Comparison of ENCODE assay signal across 9 cellular contexts in genomic region chr7:44257618-44258422, GRCh38. TPM values are rescaled to one million over a fixed set of nuclear protein-coding genes. Genes with fewer than 3 reads are reported as not detected.
DNase-seq lines count a peak whose midpoint lies in the region; ATAC-seq and TF ChIP-seq lines count a peak whose summit lies in the region.
"Had no signal": no experiment of that assay in that cellular context is flagged by ENCODE, and none has a peak within 500 bp of the region (broad histone marks: within the 10 kb centered on the region; RNA-seq: fewer than 3 reads in every experiment).

No MANE protein-coding gene starts in this region.

- H3K27ac ChIP-seq in liver (ENCODE audit: low read depth in 1 of 2, low read length in 2 of 2), result peak overlapping the region; percentile 49 to 61
- H3K27ac ChIP-seq: SK-N-MC had no signal

- peaks cover 17% of the 10 kb centered on the region for H3K4me1 Mint-ChIP-seq in Calu3 (ENCODE audit: low read depth, unreplicated experiment)
- H3K4me1 Mint-ChIP-seq in central memory CD8-positive, alpha-beta T cell, result peaks cover 17% of the 10 kb centered on the region

- H3K4me1 ChIP-seq in liver (ENCODE audit: control insufficient read depth in 4 of 4, insufficient read depth in 4 of 4, low read length in 3 of 4), result peaks cover 0 to 12% (median 2%) of the 10 kb centered on the region in 4 donors

- no peaks in the 10 kb centered on the region for H3K9me3 Mint-ChIP-seq in Calu3 (ENCODE audit: low read depth, unreplicated experiment)
- H3K9me3 Mint-ChIP-seq in central memory CD8-positive, alpha-beta T cell, result no peaks in the 10 kb centered on the region

- no TSS peak for BruUV-seq in Calu3 (replicated peaks; lab: Mats Ljungman, UMichigan)

- H3K4me3 Mint-ChIP-seq in Calu3 (ENCODE audit: low read depth, unreplicated experiment), result no peak overlapping the region
- H3K4me3 Mint-ChIP-seq in central memory CD8-positive, alpha-beta T cell, result peak overlapping the region; percentile 31

- no peak for TF ChIP-seq RAD21 in liver (IDR thresholded peaks at IDR 0.05)

- peak; percentile 59 for DNase-seq in Calu3
- DNase-seq in HUDEP-2 (lab: John Stamatoyannopoulos, UW; ENCODE audit: unreplicated experiment in 76 of 76), result peak in 43 of 76 experiments; percentile 2 to 67 (median 31)
- DNase-seq in central memory CD8-positive, alpha-beta T cell (ENCODE audit: low spot score in 2 of 2), result peak; percentile 29 to 35
- DNase-seq in stimulated activated CD4-positive, alpha-beta T cell treated with anti-CD3 and anti-CD28 coated beads, TNF-alpha, amount 100 ng/mL, for 4 hours (ENCODE audit: low read depth in 3 of 3), result peak; percentile 50 to 62 (median 61)
- no peak for DNase-seq in H7

- H3K4me3 ChIP-seq in liver (ENCODE audit: low read depth in 1 of 3, low read length in 3 of 3), result no peak overlapping the region
- no peak overlapping the region for H3K4me3 ChIP-seq in H7 (ENCODE audit: insufficient read depth, low read depth, low read length)
- H3K4me3 ChIP-seq: SK-N-MC had no signal

- H3K27me3 ChIP-seq in liver (ENCODE audit: control insufficient read depth in 4 of 4, insufficient read depth in 4 of 4, low read length in 3 of 4), result no peaks in the 10 kb centered on the region
- H3K27me3 ChIP-seq in H7 (ENCODE audit: control insufficient read depth, insufficient read depth, low read length), result no peaks in the 10 kb centered on the region

- peaks cover 16% of the 10 kb centered on the region for H3K27me3 Mint-ChIP-seq in Calu3 (ENCODE audit: unreplicated experiment)
- no peaks in the 10 kb centered on the region for H3K27me3 Mint-ChIP-seq in central memory CD8-positive, alpha-beta T cell

- H3K9me3 ChIP-seq in liver (ENCODE audit: control insufficient read depth in 4 of 4, low read length in 3 of 4), result no peaks in the 10 kb centered on the region

- CTCF ChIA-PET in Calu3 (lab: Charles Lee), result interaction anchor here (0.5 to 1.3 kb wide), 6 partner anchors 9 to 277 kb away, joined by 3 to 4 read pairs (median 4); no protein-coding TSS in a partner anchor

- H3K9ac ChIP-seq in liver (ENCODE audit: low read depth in 1 of 2, low read length in 2 of 2), result peak overlapping the region in 1 of 2 donors; percentile 7

- ATAC-seq in GM21423 (IDR thresholded peaks at IDR 0.05; ENCODE audit: unreplicated experiment), result peak; percentile 80
- peak; percentile 96 for ATAC-seq in activated CD4-positive, CD25-positive, alpha-beta regulatory T cell treated with anti-CD3 and anti-CD28 coated beads, Interleukin-2, amount 50 U/mL, for 24 hours
- ATAC-seq in central memory CD8-positive, alpha-beta T cell (replicated peaks; ENCODE audit: extremely low read depth, poor library complexity, severe bottlenecking), result peak; percentile 91

- WGBS in liver, result 71% methylated on average over 18 of the region's 18 CpGs

- no peaks in the 10 kb centered on the region for H3K36me3 Mint-ChIP-seq in Calu3 (ENCODE audit: insufficient read depth, unreplicated experiment)
- H3K36me3 Mint-ChIP-seq in central memory CD8-positive, alpha-beta T cell (ENCODE audit: insufficient read depth), result peaks cover 3% of the 10 kb centered on the region

- H3K27ac Mint-ChIP-seq in Calu3 (ENCODE audit: unreplicated experiment), result no peak overlapping the region
- peak overlapping the region; percentile 54 for H3K27ac Mint-ChIP-seq in central memory CD8-positive, alpha-beta T cell (ENCODE audit: low read depth)

- no peak for TF ChIP-seq CTCF in Calu3 (IDR thresholded peaks at IDR 0.05; ENCODE audit: unreplicated experiment)
- peak; percentile 5 for TF ChIP-seq CTCF in liver (IDR thresholded peaks at IDR 0.05; ENCODE audit: low read depth, low read length, missing input control)

- H3K36me3 ChIP-seq in liver (ENCODE audit: control insufficient read depth in 4 of 4, insufficient read depth in 3 of 4, low read depth in 1 of 4, low read length in 3 of 4), result no peaks in the 10 kb centered on the region
- H3K36me3 ChIP-seq in H7 (replicated peaks; ENCODE audit: control insufficient read depth, insufficient read depth, low read length), result no peaks in the 10 kb centered on the region

- intact Hi-C loops in Calu3 (cut with micrococcal nuclease; ENCODE audit: unreplicated experiment), result no loop called here

TF ChIP-seq in liver, 16 proteins besides CTCF, POLR2A, EP300 and RAD21:
- no peak for TF ChIP-seq FOXA1 (IDR thresholded peaks at IDR 0.05)
- peak; percentile 46 to 75 for TF ChIP-seq RXRA (IDR thresholded peaks at IDR 0.05)
- no peak for TF ChIP-seq REST (IDR thresholded peaks at IDR 0.05)
- peak; percentile 55 for TF ChIP-seq SP1 (IDR thresholded peaks at IDR 0.05)
- peak; percentile 89 for TF ChIP-seq NR2F2 (IDR thresholded peaks at IDR 0.05)

RNA-seq across cellular contexts. Expression of gene YKT6, which starts 57.0 kb away (rescaled TPM):
- 139 and 146 TPM in 2 replicates for total RNA-seq in Calu3 (2022)
- total RNA-seq in liver, result 10 to 100 TPM; 21.8 to 22.0 TPM
- polyA plus RNA-seq in liver, result 10 to 100 TPM in 1 of 2 donors, 1 to 10 TPM in 1; 8.1 to 20.3 TPM
- total RNA-seq in H7 (2014; rRNA removed; shearing (Covaris generic)), result 82.4 and 93.4 TPM in 2 replicates
